Comparison of ENCODE assay signal across 8 cellular contexts in the genomic region with DNA sequence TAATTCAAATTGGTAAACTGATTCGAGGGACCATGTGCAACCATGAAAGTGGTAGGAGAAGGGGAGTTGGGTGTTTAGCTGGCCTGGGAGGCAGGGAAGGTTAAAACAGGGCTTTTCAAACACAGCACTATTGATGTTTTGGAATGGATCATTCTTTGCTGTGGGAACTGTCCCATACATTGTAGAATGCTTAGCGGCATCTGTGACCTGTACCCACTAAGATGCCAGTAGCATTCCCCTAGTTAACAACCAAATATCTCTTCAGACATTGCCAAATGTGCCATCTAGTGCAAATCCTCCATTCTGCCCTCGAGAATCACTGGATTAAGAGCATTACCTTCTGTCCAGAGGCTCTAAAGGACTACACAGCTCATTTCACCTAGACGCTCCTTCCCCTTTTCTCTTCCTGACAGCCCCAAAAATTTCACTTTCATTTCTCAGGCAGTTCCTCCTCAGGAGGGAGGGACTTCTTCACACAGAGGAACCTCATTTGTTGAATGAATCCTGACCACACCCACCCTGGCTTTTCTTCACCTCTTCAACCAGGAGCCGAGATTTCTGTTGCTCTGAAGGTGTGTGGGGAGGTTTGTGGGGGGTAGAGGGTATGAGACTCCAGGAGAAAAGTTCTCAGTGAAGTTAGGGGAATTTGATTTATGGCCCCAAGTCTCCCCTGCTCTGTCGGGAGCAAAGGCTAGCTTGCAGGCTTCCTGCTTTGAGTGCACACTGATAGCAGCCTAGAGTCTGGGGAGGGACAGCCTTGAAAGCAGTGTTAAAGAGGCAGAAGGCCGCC. TPM values are rescaled to one million over a fixed set of nuclear protein-coding genes. Genes with fewer than 3 reads are reported as not detected.
DNase-seq lines count a peak whose midpoint lies in the region; ATAC-seq and TF ChIP-seq lines count a peak whose summit lies in the region.

A gene with protein sequence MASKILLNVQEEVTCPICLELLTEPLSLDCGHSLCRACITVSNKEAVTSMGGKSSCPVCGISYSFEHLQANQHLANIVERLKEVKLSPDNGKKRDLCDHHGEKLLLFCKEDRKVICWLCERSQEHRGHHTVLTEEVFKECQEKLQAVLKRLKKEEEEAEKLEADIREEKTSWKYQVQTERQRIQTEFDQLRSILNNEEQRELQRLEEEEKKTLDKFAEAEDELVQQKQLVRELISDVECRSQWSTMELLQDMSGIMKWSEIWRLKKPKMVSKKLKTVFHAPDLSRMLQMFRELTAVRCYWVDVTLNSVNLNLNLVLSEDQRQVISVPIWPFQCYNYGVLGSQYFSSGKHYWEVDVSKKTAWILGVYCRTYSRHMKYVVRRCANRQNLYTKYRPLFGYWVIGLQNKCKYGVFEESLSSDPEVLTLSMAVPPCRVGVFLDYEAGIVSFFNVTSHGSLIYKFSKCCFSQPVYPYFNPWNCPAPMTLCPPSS (plus strand): TSS at position 513 of the 790 bp plus-strand sequence. CDS start 7,331 bp downstream, outside the sequence.

- H3K4me3 Mint-ChIP-seq in IgD-negative memory B cell, result peak within 1 kb of the TSS; percentile 75 to 96 (median 95)

- H3K9me3 ChIP-seq in left lung, result no peaks in the 10 kb centered on the region

- H3K27ac Mint-ChIP-seq in IgD-negative memory B cell, result peak within 1 kb of the TSS; percentile 34 to 96 (median 95)

- DNase-seq in Daoy (ENCODE audit: low read depth), result peak; percentile 65
- DNase-seq in coronary artery (ENCODE audit: low spot score), result peak; percentile 75
- DNase-seq in left lung, result peak in 1 of 2 donors; percentile 57
- peak; percentile 27 to 40 for DNase-seq in stimulated activated CD4-positive, alpha-beta T cell treated with anti-CD3 and anti-CD28 coated beads, Interleukin-4, amount 100 ng/mL, for 48 hours (ENCODE audit: low read depth in 2 of 2)
- DNase-seq in NCI-H1105 (lab: John Stamatoyannopoulos, UW), result no peak

- no peaks in the 10 kb centered on the region for H3K27me3 ChIP-seq in left lung

- peaks cover 18% of the 10 kb centered on the region for H3K36me3 Mint-ChIP-seq in IgD-negative memory B cell

- no peaks in the 10 kb centered on the region for H3K27me3 Mint-ChIP-seq in IgD-negative memory B cell

- ATAC-seq in GM21717 (IDR thresholded peaks at IDR 0.05; ENCODE audit: unreplicated experiment) (peak; percentile 98), left lung (peak; percentile 92)
- ATAC-seq in activated CD4-positive, CD25-positive, alpha-beta regulatory T cell treated with anti-CD3 and anti-CD28 coated beads, Interleukin-2, amount 50 U/mL, for 24 hours, result peak; percentile 94 to 97

- peaks cover 15 to 44% of the 10 kb centered on the region in 2 donors for H3K4me1 ChIP-seq in left lung

- TF ChIP-seq CTCF in coronary artery (IDR thresholded peaks at IDR 0.05), result no peak
- TF ChIP-seq CTCF in left lung (IDR thresholded peaks at IDR 0.05), result no peak

- peak within 1 kb of the TSS; percentile 81 for H3K4me3 ChIP-seq in coronary artery
- H3K4me3 ChIP-seq in left lung, result peak within 1 kb of the TSS; percentile 49 to 51

- no peaks in the 10 kb centered on the region for H3K36me3 ChIP-seq in left lung

- H3K27ac ChIP-seq in coronary artery (peak within 1 kb of the TSS; percentile 28 to 82), left lung (peak within 1 kb of the TSS; percentile 74 to 86)

- peaks cover 19 to 48% (median 23%) of the 10 kb centered on the region in 3 donors for H3K4me1 Mint-ChIP-seq in IgD-negative memory B cell

- no peaks in the 10 kb centered on the region for H3K9me3 Mint-ChIP-seq in IgD-negative memory B cell

- intact Hi-C loops in left lung (cut with DNase I), result no loop called here

RNA-seq across cellular contexts. Expression of the gene that starts here (rescaled TPM):
- total RNA-seq in Daoy (2014; rRNA removed; shearing (Covaris generic)), result 0.63 and 2.7 TPM in 2 replicates
- 22.9 TPM for polyA plus RNA-seq in IgD-negative memory B cell
- total RNA-seq in left lung, result 10 to 100 TPM in 1 of 2 donors, 1 to 10 TPM in 1; 9.1 to 10.2 TPM
